ENCODE assay signal across 8 cellular contexts in the genomic region with DNA sequence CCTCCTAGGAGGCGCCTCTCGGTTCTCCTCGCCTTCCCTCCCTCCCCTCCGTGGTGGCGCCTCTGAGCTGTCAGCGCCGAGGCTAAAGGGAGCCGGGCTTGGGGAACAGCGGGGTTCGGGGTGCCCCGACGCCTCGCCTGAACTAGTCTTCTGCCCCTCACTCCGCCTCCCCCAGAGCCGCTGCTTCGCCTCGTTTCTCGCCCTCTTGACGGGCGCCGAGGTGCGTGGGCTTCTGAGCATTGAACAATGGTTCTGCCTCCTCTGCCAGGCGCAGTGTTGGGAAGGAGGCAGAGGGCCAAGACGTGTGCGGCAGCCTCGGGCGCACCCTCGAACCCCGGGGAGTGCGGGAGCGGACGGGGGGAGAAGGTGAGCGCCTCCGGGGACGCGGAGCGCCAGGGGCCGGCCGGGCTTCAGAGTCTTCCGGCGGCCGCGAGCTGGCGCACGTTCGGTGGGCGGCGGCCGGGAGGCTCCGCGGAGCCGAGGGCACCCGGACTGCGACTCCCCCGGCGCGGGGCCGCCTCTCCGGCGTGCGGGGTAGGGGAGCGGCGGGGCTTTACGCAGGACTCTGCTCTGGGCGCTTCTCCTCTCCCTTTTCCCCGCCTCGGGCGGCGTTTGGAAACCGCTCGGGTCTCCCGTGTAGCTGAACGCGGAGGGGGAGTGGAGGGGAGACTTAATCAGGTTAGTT. TPM values are rescaled to one million over a fixed set of nuclear protein-coding genes. Genes with fewer than 3 reads are reported as not detected.
A peak's percentile ranks its signal among the peaks of the same experiment; 100 is the strongest.
DNase-seq lines count a peak whose midpoint lies in the region; ATAC-seq, FAIRE-seq and TF ChIP-seq lines count a peak whose summit lies in the region.

No MANE protein-coding gene starts in this region.

- dilution Hi-C loops in keratinocyte (cut with MboI; ENCODE audit: extremely low pct_ligation_motif_present, low sequenced_read_pairs) = no loop called here

- H3K9me1 ChIP-seq in keratinocyte (ENCODE audit: control insufficient read depth, extremely low read depth, insufficient read depth, low read length) = no peaks in the 10 kb centered on the region

- DNase-seq in stimulated activated naive CD4-positive, alpha-beta T cell treated with Interleukin-2 at 50 U/mL for 16 hours (lab: John Stamatoyannopoulos, UW) = peak; percentile 27
- DNase-seq in stimulated activated naive CD4-positive, alpha-beta T cell (lab: John Stamatoyannopoulos, UW) = no peak
- DNase-seq in PC-3 = no peak
- no peak for DNase-seq in brain microvascular endothelial cell
- no peak for DNase-seq in keratinocyte (ENCODE audit: low read depth, low spot score)
- peak; percentile 80 for DNase-seq in spleen
- DNase-seq in DMS153 (lab: John Stamatoyannopoulos, UW) = no peak

- in situ Hi-C loops in brain microvascular endothelial cell (cut with HindIII; ENCODE audit: low pct_ligation_motif_present, low sequenced_read_pairs) = no loop called here

- H3K4me2 ChIP-seq in PC-3 (ENCODE audit: low read length) (peak overlapping the region; percentile 88), keratinocyte (ENCODE audit: control insufficient read depth, extremely low read depth, insufficient read depth, low read depth, low read length) (peak overlapping the region; percentile 71)

- POLR2A ChIA-PET in PC-3 (lab: Charles Lee; ENCODE audit: unreplicated experiment) = no interaction called here

- intact Hi-C loops in PC-3 (cut with micrococcal nuclease) = no loop called here
- intact Hi-C loops in spleen (cut with DNase I; ENCODE audit: low total_unique reads) = no loop called here

- peak overlapping the region; percentile 82 for H2AFZ ChIP-seq in PC-3 (ENCODE audit: low read length)
- peak overlapping the region; percentile 88 for H2AFZ ChIP-seq in keratinocyte (ENCODE audit: control insufficient read depth, low read length)

- no peaks in the 10 kb centered on the region for H3K4me1 ChIP-seq in PC-3 (ENCODE audit: insufficient read depth, low read length)
- peaks cover 18% of the 10 kb centered on the region for H3K4me1 ChIP-seq in keratinocyte (ENCODE audit: control insufficient read depth, extremely low read depth, insufficient read depth, low read length)
- H3K4me1 ChIP-seq in spleen = peaks cover 3 to 36% (median 31%) of the 10 kb centered on the region in 6 donors

- no TSS peak for BruUV-seq in PC-3 (replicated peaks; lab: Mats Ljungman, UMichigan)

- 1 to 2% (median 1%) methylated on average over 32 to 74 of the region's 74 CpGs for WGBS in spleen, 5 donors

- H3K27me3 ChIP-seq in PC-3 (ENCODE audit: low read length) (0 out of 2 replicates have a peak, but pooled peaks cover 3% of the 10 kb centered on the region), brain microvascular endothelial cell (replicated peaks) (peaks cover 5% of the 10 kb centered on the region), keratinocyte (ENCODE audit: control insufficient read depth, extremely low read depth, insufficient read depth, low read length) (peaks cover 13% of the 10 kb centered on the region), spleen (replicated peaks in 1 of 7) (peaks cover 0 to 66% (median 30%) of the 10 kb centered on the region in 7 donors)

- H3K9me3 ChIP-seq in PC-3 (ENCODE audit: low read length) (no peaks in the 10 kb centered on the region), keratinocyte (ENCODE audit: control insufficient read depth, low read depth, low read length) (no peaks in the 10 kb centered on the region), spleen (no peaks in the 10 kb centered on the region)

- TF ChIP-seq CTCF in PC-3 (conservative IDR thresholded peaks at IDR 0.05; ENCODE audit: low read depth, low read length) = no peak
- no peak for TF ChIP-seq CTCF in brain microvascular endothelial cell (IDR thresholded peaks at IDR 0.05; ENCODE audit: low read depth, low read length, missing control alignments)
- TF ChIP-seq CTCF in keratinocyte (optimal IDR thresholded peaks at IDR 0.05 in 1 of 3, IDR thresholded peaks at IDR 0.05 in 1 of 3, conservative IDR thresholded peaks at IDR 0.05 in 1 of 3; ENCODE audit: extremely low read depth in 1 of 3, insufficient read depth in 2 of 3, low read length in 3 of 3) = peak in 1 of 3 experiments; percentile 22
- TF ChIP-seq CTCF in spleen (IDR thresholded peaks at IDR 0.05 in 8 of 11, conservative IDR thresholded peaks at IDR 0.05 in 3 of 11) = no peak

- H3F3A ChIP-seq in PC-3 (ENCODE audit: low read length, unreplicated experiment) = no peaks in the 10 kb centered on the region

- ATAC-seq in HG02884 (IDR thresholded peaks at IDR 0.05; ENCODE audit: unreplicated experiment) = peak; percentile 28
- peak; percentile 23 for ATAC-seq in PC-3

- H3K36me3 ChIP-seq in PC-3 (ENCODE audit: low read depth, low read length) (no peaks in the 10 kb centered on the region), brain microvascular endothelial cell (replicated peaks) (no peaks in the 10 kb centered on the region), keratinocyte (ENCODE audit: control insufficient read depth in 2 of 2, extremely low read depth in 1 of 2, insufficient read depth in 2 of 2, low read length in 2 of 2) (no peaks in the 10 kb centered on the region), spleen (no peaks in the 10 kb centered on the region)

- H3K9me2 ChIP-seq in PC-3 (replicated peaks; ENCODE audit: low read length) = no peaks in the 10 kb centered on the region

- H3K79me2 ChIP-seq in PC-3 (ENCODE audit: low read length) = no peaks in the 10 kb centered on the region
- no peaks in the 10 kb centered on the region for H3K79me2 ChIP-seq in keratinocyte (ENCODE audit: control insufficient read depth, insufficient read depth, low read length)

- H4K20me1 ChIP-seq in PC-3 (ENCODE audit: low read length) = no peaks in the 10 kb centered on the region
- H4K20me1 ChIP-seq in keratinocyte (ENCODE audit: control insufficient read depth, extremely low read depth, insufficient read depth, low read length) = no peaks in the 10 kb centered on the region

- H3K4me3 ChIP-seq in PC-3 (ENCODE audit: low read length) (peak overlapping the region; percentile 67), brain microvascular endothelial cell (ENCODE audit: low read depth, low read length) (peak overlapping the region; percentile 53), keratinocyte (ENCODE audit: control insufficient read depth in 2 of 3, extremely low read depth in 1 of 3, insufficient read depth in 2 of 3, low read depth in 1 of 3, low read length in 3 of 3) (peak overlapping the region; percentile 54 to 70 (median 62)), spleen (peak overlapping the region; percentile 47 to 84 (median 56))

- TF ChIP-seq POLR2A in spleen (IDR thresholded peaks at IDR 0.05) = no peak

- H3K27ac ChIP-seq in PC-3 (ENCODE audit: low read length) = no peak overlapping the region
- H3K27ac ChIP-seq in brain microvascular endothelial cell = no peak overlapping the region
- H3K27ac ChIP-seq in keratinocyte (ENCODE audit: control insufficient read depth, insufficient read depth, low read length) = no peak overlapping the region
- H3K27ac ChIP-seq in spleen = peak overlapping the region; percentile 32 to 82 (median 76)

- CTCF ChIA-PET in PC-3 (lab: Charles Lee) = no interaction called here

- H3K9ac ChIP-seq in PC-3 (ENCODE audit: low read length) (no peak overlapping the region), keratinocyte (ENCODE audit: control insufficient read depth, extremely low read depth, insufficient read depth, low read length) (peak overlapping the region; percentile 67)

- no peak for FAIRE-seq in keratinocyte (lab: Jason Lieb, UNC)

RNA-seq across cellular contexts. Expression of gene VLDLR, which starts 0.9 kb away (rescaled TPM):
- total RNA-seq in PC-3 (2014; rRNA removed) (0.81 and 1.2 TPM in 2 replicates), spleen (10 to 100 TPM in 5 of 7 donors, 1 to 10 TPM in 2; 5.4 to 32.6 (median 10.5) TPM)
- polyA plus RNA-seq in keratinocyte (6.1 to 7.4 TPM (median 7.0 TPM) in 3 replicates), spleen (1 to 10 TPM; 1.3 to 2.5 (median 1.6) TPM)
- 41.8 TPM for polyA plus RNA-seq in keratinocyte (2011; ENCODE audit: low read depth)
- 3.1 and 5.3 TPM in 2 replicates for polyA plus RNA-seq in keratinocyte (2011; cell fraction: cytosol; rRNA removed)
- 15.8 and 19.1 TPM in 2 replicates for polyA plus RNA-seq in keratinocyte (2011; cell fraction: nucleus; rRNA removed)
- polyA plus RNA-seq in keratinocyte (2012; ENCODE audit: low replicate concordance) = 5.7 and 16.4 TPM in 2 replicates
- 7.9 to 19.2 TPM (median 16.8 TPM) in 3 replicates for polyA minus RNA-seq in keratinocyte
- polyA minus RNA-seq in keratinocyte (2011; cell fraction: cytosol; rRNA and poly(A)+ RNA removed) = 5.9 TPM
- 16.6 and 24.3 TPM in 2 replicates for polyA minus RNA-seq in keratinocyte (2011; cell fraction: nucleus; rRNA and poly(A)+ RNA removed)

Comparison
In these comparisons a context has a peak if more than half of its experiments do, and no peak if none do; other contexts are left out.
1. DNase-seq: peak in stimulated activated naive CD4-positive, alpha-beta T cell treated with Interleukin-2 at 50 U/mL for 16 hours (single experiment) and spleen (single experiment); none in stimulated activated naive CD4-positive, alpha-beta T cell (0 of 6), PC-3 (single experiment), brain microvascular endothelial cell (single experiment), keratinocyte (single experiment) and DMS153 (single experiment).
2. H3K27ac ChIP-seq: peak in spleen (8 of 8); none in PC-3 (single experiment), brain microvascular endothelial cell (single experiment) and keratinocyte (single experiment).
3. Peak in every context shown above with its lines, with median percentiles within 50 percentile points of each other: H3K4me3 ChIP-seq.